In genomic region chr20:31573555-31574295, GRCh38 we compare ENCODE assay signal across 1 cellular context.
TF ChIP-seq lines count a peak whose summit lies in the region.

No MANE protein-coding gene starts in this region.

TF ChIP-seq in K562, 482 proteins besides CTCF, POLR2A, EP300 and RAD21 (continued from another document and continues in another):
- TF ChIP-seq MGA (IDR thresholded peaks at IDR 0.05) (peak; percentile 50), DMBX1 (CRISPR knock-in tag; IDR thresholded peaks at IDR 0.05; ENCODE audit: borderline replicate concordance) (peak; percentile 21; the same call in 1 of the 2 replicates), RBM25 (IDR thresholded peaks at IDR 0.05; ENCODE audit: low read depth, low read length, severe bottlenecking) (no peak), ADNP (tag; IDR thresholded peaks at IDR 0.05) (peak; percentile 84), LCOR (CRISPR knock-in tag; IDR thresholded peaks at IDR 0.05) (0 out of 2 replicates have a peak, but pooled peaks have one; percentile 22), ZNF384 (IDR thresholded peaks at IDR 0.05; ENCODE audit: low read depth, low read length) (peak; percentile 30; the same call in 1 of the 2 replicates), IRF9 (tag; IDR thresholded peaks at IDR 0.05) (no peak), NKRF (IDR thresholded peaks at IDR 0.05; ENCODE audit: borderline replicate concordance) (peak; percentile 44; the same call in 1 of the 2 replicates), SMARCC2 (IDR thresholded peaks at IDR 0.05; ENCODE audit: low read depth) (peak; percentile 31; the same call in 1 of the 2 replicates), ZBTB40 (IDR thresholded peaks at IDR 0.05) (peak; percentile 59; the same call in 1 of the 2 replicates), ZBTB40 (CRISPR knock-in tag; IDR thresholded peaks at IDR 0.05) (no peak), ATF4 (CRISPR knock-in tag; IDR thresholded peaks at IDR 0.05) (no peak), DPF2 (IDR thresholded peaks at IDR 0.05) (peak; percentile 65; the same call in 1 of the 2 replicates), AFF1 (IDR thresholded peaks at IDR 0.05; ENCODE audit: low read depth in 1 of 2, partially characterized antibody in 2 of 2) (peak in 1 of 2 experiments; percentile 65), ZC3H8 (IDR thresholded peaks at IDR 0.05) (0 out of 2 replicates have a peak, but pooled peaks have one; percentile 67), ARHGAP35 (IDR thresholded peaks at IDR 0.05; ENCODE audit: partially characterized antibody) (peak; percentile 38), KAT7 (CRISPR knock-in tag; IDR thresholded peaks at IDR 0.05; ENCODE audit: borderline replicate concordance) (peak; percentile 79; the same call in 1 of the 2 replicates), ZNF408 (CRISPR knock-in tag; IDR thresholded peaks at IDR 0.05; ENCODE audit: low read depth) (no peak)
